ENCODE assay signal across 1 cellular context in the genomic region with DNA sequence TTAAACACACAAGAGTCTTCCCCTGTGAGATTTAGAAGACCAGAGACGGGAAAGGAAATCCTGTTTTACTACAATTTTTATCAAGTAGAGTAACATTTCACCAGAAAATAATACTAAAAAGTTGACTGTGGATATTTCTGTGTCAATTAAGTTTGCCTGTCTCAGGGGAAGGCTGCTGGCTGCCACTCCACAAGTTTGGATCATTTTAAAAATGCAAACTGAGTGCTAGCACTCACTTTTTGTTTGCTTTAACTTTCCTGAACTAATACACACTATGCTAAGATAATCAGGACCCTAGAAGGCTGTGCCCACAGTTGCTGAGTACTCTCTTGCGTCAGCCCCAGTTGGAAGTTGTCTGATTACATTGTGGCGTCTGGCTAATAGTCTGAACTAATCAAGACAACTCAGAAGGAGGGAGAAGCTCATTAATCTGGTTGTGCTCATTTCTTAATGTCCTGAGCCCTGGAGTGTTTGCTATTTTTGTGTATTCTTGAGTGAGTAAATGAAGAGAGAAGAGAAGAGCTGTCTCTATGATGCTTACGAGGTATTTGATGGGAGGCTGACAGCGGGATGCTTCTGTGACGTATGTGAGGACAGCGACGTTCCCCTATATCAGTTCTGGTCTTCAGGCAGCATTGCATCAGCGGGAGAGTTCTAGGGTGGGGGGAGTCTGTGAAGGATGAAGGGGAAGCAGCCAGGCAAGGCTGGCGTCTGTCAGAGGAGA.
TF ChIP-seq lines count a peak whose summit lies in the region.

No MANE protein-coding gene starts in this region.

TF ChIP-seq in H1, 55 proteins besides CTCF, POLR2A, EP300 and RAD21:
- TF ChIP-seq ZNF274 (IDR thresholded peaks at IDR 0.05; ENCODE audit: borderline replicate concordance, extremely low read depth, low read length) (no peak), KDM1A (IDR thresholded peaks at IDR 0.05; ENCODE audit: borderline replicate concordance, low read length) (no peak), SP1 (IDR thresholded peaks at IDR 0.05; ENCODE audit: low read depth, low read length) (no peak), HDAC2 (IDR thresholded peaks at IDR 0.05; ENCODE audit: borderline replicate concordance in 1 of 2, low read depth in 2 of 2, low read length in 2 of 2) (no peak)
